8 cellular contexts compared by ENCODE assay signal in the genomic region with DNA sequence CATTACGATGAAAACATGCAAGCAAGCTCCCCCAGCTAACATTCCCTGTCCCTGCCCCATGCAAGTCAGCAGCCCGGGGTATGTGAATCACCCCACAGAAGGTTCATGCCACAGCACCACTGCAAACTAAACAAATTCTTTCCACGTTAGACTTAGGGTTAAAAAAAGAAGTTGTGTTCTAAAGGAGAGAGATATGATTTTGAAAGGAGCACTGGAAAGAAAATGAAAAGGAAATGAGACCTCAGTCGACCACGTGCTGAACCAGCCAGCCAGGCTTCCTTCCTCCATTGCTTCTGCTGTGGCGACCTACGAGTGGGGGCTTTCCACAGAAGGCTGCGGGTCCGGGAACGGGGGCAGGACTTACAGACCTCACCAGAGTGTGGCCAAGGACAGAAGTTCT. TPM values are rescaled to one million over a fixed set of nuclear protein-coding genes. Genes with fewer than 3 reads are reported as not detected.
DNase-seq lines count a peak whose midpoint lies in the region; ATAC-seq, FAIRE-seq and TF ChIP-seq lines count a peak whose summit lies in the region.

No MANE protein-coding gene starts in this region.

- no peaks in the 10 kb centered on the region for H3K27me3 Mint-ChIP-seq in T-cell
- H3K27me3 Mint-ChIP-seq in natural killer cell treated with Interleukin-12 subunit alpha and Interleukin-12 subunit beta and Interleukin-15 and Interleukin-18, amount 100 ng/mL, for 72 hours, result no peaks in the 10 kb centered on the region
- peaks cover 11% of the 10 kb centered on the region for H3K27me3 Mint-ChIP-seq in GM23338 (ENCODE audit: insufficient read depth, low read depth, poor library complexity)

- no peak overlapping the region for H3K4me3 ChIP-seq in bronchial epithelial cell (ENCODE audit: low read depth, low read length)
- H3K4me3 ChIP-seq in GM23338, result no peak overlapping the region

- H3K9me3 Mint-ChIP-seq in T-cell (peaks cover 2 to 3% (median 3%) of the 10 kb centered on the region in 3 donors), GM23338 (no peaks in the 10 kb centered on the region; the same call in 2 of the 3 replicates)
- H3K9me3 Mint-ChIP-seq in natural killer cell treated with Interleukin-12 subunit alpha and Interleukin-12 subunit beta and Interleukin-15 and Interleukin-18, amount 100 ng/mL, for 72 hours, result peaks cover 7% of the 10 kb centered on the region

- H3K4me3 Mint-ChIP-seq in T-cell (peak overlapping the region; percentile 59 to 69 (median 69)), GM23338 (no peak overlapping the region)
- peak overlapping the region; percentile 81 for H3K4me3 Mint-ChIP-seq in natural killer cell treated with Interleukin-12 subunit alpha and Interleukin-12 subunit beta and Interleukin-15 and Interleukin-18, amount 100 ng/mL, for 72 hours

- H3K36me3 ChIP-seq in bronchial epithelial cell (ENCODE audit: control insufficient read depth, insufficient read depth, low read length) (no peaks in the 10 kb centered on the region), GM23338 (ENCODE audit: insufficient read depth) (no peaks in the 10 kb centered on the region)

- H3K27ac ChIP-seq in GM23338 (ENCODE audit: low read depth), result no peak overlapping the region

- peak overlapping the region; percentile 95 to 98 for H3K27ac Mint-ChIP-seq in T-cell
- peak overlapping the region; percentile 96 to 98 for H3K27ac Mint-ChIP-seq in natural killer cell treated with Interleukin-12 subunit alpha and Interleukin-12 subunit beta and Interleukin-15 and Interleukin-18, amount 100 ng/mL, for 72 hours
- no peak overlapping the region for H3K27ac Mint-ChIP-seq in GM23338

- ATAC-seq in T-cell (replicated peaks in 1 of 4) (peak in 2 of 4 experiments; percentile 13 to 21), GM23338 (no peak), HG02571 (IDR thresholded peaks at IDR 0.05; ENCODE audit: unreplicated experiment) (no peak), GM18505 (IDR thresholded peaks at IDR 0.05; ENCODE audit: unreplicated experiment) (no peak)
- ATAC-seq in natural killer cell treated with Interleukin-12 subunit alpha and Interleukin-12 subunit beta and Interleukin-15 and Interleukin-18, amount 100 ng/mL, for 72 hours, result peak; percentile 59 to 75

- peaks cover 8% of the 10 kb centered on the region for H3K36me3 Mint-ChIP-seq in T-cell
- peaks cover 6% of the 10 kb centered on the region for H3K36me3 Mint-ChIP-seq in natural killer cell treated with Interleukin-12 subunit alpha and Interleukin-12 subunit beta and Interleukin-15 and Interleukin-18, amount 100 ng/mL, for 72 hours
- H3K36me3 Mint-ChIP-seq in GM23338 (ENCODE audit: low read depth), result no peaks in the 10 kb centered on the region; the same call in 2 of the 3 replicates

- H3K4me1 ChIP-seq in GM23338 (ENCODE audit: insufficient read depth), result peaks cover 17% of the 10 kb centered on the region

- CTCF ChIA-PET in T-cell (lab: Charles Lee), result interaction anchor here (0.6 to 1.2 kb wide), 3 partner anchors 19 to 318 kb away, joined by 3 to 4 read pairs (median 3); no protein-coding TSS in a partner anchor

- no peak overlapping the region for H3K4me2 ChIP-seq in GM23338

- no peak for TF ChIP-seq POLR2A in GM18505 (IDR thresholded peaks at IDR 0.05; ENCODE audit: borderline replicate concordance, extremely low read depth, insufficient read depth, insufficient read length)

- H3F3A ChIP-seq in GM23338 (replicated peaks; ENCODE audit: low read depth), result no peaks in the 10 kb centered on the region

- DNase-seq in T-cell (peak in 28 of 34 experiments; percentile 31 to 73 (median 54)), bronchial epithelial cell (ENCODE audit: low read depth) (peak; percentile 61), COLO829 (ENCODE audit: low spot score) (no peak), GM23338 (ENCODE audit: low spot score) (no peak)
- DNase-seq in natural killer cell treated with Interleukin-12 subunit alpha and Interleukin-12 subunit beta and Interleukin-15 and Interleukin-18, amount 100 ng/mL, for 72 hours (ENCODE audit: low spot score), result peak; percentile 88

- H3K27me3 ChIP-seq in bronchial epithelial cell (ENCODE audit: control insufficient read depth, insufficient read depth, low read length) (no peaks in the 10 kb centered on the region), GM23338 (ENCODE audit: insufficient read depth) (no peaks in the 10 kb centered on the region)

- no peaks in the 10 kb centered on the region for H4K20me1 ChIP-seq in GM23338 (replicated peaks; ENCODE audit: insufficient read depth)

- no peak overlapping the region for H2AFZ ChIP-seq in GM23338

- POLR2A ChIA-PET in T-cell (lab: Charles Lee), result interaction anchor here in 1 of 2 donors (0.6 to 1.0 kb wide), 2 partner anchors 52 to 156 kb away, joined by 3 read pairs; a partner anchor contains a TSS

- H3K4me1 Mint-ChIP-seq in T-cell, result peaks cover 84 to 95% (median 89%) of the 10 kb centered on the region in 3 donors
- H3K4me1 Mint-ChIP-seq in natural killer cell treated with Interleukin-12 subunit alpha and Interleukin-12 subunit beta and Interleukin-15 and Interleukin-18, amount 100 ng/mL, for 72 hours (ENCODE audit: low read depth in 2 of 2), result peaks cover 64 to 67% of the 10 kb centered on the region in 2 donors
- H3K4me1 Mint-ChIP-seq in GM23338, result peaks cover 25% of the 10 kb centered on the region

- TF ChIP-seq CTCF in bronchial epithelial cell (IDR thresholded peaks at IDR 0.05; ENCODE audit: insufficient read depth, low read length, severe bottlenecking), result no peak
- no peak for TF ChIP-seq CTCF in GM23338 (conservative IDR thresholded peaks at IDR 0.05; ENCODE audit: low read depth in 2 of 2)

- H3K9me2 ChIP-seq in GM23338 (ENCODE audit: insufficient read depth), result no peaks in the 10 kb centered on the region

- no peaks in the 10 kb centered on the region for H3K79me2 ChIP-seq in GM23338 (replicated peaks; ENCODE audit: insufficient read depth)

- FAIRE-seq in G401.6 (lab: Jason Lieb, UNC) (peak; percentile 13), bronchial epithelial cell (lab: Jason Lieb, UNC) (peak; percentile 47)

TF ChIP-seq in GM23338, 12 proteins besides CTCF, POLR2A, EP300 and RAD21 (continues in another document):
- TF ChIP-seq EZH2phosphoT487 (IDR thresholded peaks at IDR 0.05; ENCODE audit: unreplicated experiment), result no peak
- TF ChIP-seq, protein P1, sequence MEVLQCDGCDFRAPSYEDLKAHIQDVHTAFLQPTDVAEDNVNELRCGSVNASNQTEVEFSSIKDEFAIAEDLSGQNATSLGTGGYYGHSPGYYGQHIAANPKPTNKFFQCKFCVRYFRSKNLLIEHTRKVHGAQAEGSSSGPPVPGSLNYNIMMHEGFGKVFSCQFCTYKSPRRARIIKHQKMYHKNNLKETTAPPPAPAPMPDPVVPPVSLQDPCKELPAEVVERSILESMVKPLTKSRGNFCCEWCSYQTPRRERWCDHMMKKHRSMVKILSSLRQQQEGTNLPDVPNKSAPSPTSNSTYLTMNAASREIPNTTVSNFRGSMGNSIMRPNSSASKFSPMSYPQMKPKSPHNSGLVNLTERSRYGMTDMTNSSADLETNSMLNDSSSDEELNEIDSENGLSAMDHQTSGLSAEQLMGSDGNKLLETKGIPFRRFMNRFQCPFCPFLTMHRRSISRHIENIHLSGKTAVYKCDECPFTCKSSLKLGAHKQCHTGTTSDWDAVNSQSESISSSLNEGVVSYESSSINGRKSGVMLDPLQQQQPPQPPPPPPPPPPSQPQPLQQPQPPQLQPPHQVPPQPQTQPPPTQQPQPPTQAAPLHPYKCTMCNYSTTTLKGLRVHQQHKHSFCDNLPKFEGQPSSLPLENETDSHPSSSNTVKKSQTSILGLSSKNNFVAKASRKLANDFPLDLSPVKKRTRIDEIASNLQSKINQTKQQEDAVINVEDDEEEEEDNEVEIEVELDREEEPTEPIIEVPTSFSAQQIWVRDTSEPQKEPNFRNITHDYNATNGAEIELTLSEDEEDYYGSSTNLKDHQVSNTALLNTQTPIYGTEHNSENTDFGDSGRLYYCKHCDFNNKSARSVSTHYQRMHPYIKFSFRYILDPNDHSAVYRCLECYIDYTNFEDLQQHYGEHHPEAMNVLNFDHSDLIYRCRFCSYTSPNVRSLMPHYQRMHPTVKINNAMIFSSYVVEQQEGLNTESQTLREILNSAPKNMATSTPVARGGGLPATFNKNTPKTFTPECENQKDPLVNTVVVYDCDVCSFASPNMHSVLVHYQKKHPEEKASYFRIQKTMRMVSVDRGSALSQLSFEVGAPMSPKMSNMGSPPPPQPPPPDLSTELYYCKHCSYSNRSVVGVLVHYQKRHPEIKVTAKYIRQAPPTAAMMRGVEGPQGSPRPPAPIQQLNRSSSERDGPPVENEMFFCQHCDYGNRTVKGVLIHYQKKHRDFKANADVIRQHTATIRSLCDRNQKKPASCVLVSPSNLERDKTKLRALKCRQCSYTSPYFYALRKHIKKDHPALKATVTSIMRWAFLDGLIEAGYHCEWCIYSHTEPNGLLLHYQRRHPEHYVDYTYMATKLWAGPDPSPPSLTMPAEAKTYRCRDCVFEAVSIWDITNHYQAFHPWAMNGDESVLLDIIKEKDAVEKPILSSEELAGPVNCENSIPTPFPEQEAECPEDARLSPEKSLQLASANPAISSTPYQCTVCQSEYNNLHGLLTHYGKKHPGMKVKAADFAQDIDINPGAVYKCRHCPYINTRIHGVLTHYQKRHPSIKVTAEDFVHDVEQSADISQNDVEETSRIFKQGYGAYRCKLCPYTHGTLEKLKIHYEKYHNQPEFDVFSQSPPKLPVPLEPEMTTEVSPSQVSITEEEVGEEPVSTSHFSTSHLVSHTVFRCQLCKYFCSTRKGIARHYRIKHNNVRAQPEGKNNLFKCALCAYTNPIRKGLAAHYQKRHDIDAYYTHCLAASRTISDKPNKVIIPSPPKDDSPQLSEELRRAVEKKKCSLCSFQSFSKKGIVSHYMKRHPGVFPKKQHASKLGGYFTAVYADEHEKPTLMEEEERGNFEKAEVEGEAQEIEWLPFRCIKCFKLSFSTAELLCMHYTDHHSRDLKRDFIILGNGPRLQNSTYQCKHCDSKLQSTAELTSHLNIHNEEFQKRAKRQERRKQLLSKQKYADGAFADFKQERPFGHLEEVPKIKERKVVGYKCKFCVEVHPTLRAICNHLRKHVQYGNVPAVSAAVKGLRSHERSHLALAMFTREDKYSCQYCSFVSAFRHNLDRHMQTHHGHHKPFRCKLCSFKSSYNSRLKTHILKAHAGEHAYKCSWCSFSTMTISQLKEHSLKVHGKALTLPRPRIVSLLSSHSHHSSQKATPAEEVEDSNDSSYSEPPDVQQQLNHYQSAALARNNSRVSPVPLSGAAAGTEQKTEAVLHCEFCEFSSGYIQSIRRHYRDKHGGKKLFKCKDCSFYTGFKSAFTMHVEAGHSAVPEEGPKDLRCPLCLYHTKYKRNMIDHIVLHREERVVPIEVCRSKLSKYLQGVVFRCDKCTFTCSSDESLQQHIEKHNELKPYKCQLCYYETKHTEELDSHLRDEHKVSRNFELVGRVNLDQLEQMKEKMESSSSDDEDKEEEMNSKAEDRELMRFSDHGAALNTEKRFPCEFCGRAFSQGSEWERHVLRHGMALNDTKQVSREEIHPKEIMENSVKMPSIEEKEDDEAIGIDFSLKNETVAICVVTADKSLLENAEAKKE (CRISPR knock-in tag; IDR thresholded peaks at IDR 0.05), result no peak

RNA-seq across cellular contexts. Expression of a gene that starts 52.0 kb away (rescaled TPM):
- 100 to 1,000 TPM; 209 to 424 (median 294) TPM for total RNA-seq in T-cell
- 7.8 and 9.5 TPM in 2 replicates for total RNA-seq in bronchial epithelial cell
- 100 to 1,000 TPM in 1 of 2 donors, 10 to 100 TPM in 1; 99.5 to 136 TPM for total RNA-seq in natural killer cell treated with Interleukin-12 subunit alpha and Interleukin-12 subunit beta and Interleukin-15 and Interleukin-18, amount 100 ng/mL, for 72 hours
- 9.1 and 9.9 TPM in 2 replicates for total RNA-seq in GM23338 (2014; rRNA removed; shearing (Covaris generic))
- polyA plus RNA-seq in GM23338 (2016; fragmentation: Nextera tagmentation; extraction: Ambion mirVana), result 5.6 and 5.8 TPM in 2 replicates

Comparison
In these comparisons a context has a peak if more than half of its experiments do, and no peak if none do; other contexts are left out.
1. ATAC-seq: peak in natural killer cell treated with Interleukin-12 subunit alpha and Interleukin-12 subunit beta and Interleukin-15 and Interleukin-18, amount 100 ng/mL, for 72 hours (2 of 2); none in GM23338 (single experiment), HG02571 (single experiment) and GM18505 (single experiment).
2. DNase-seq: peak in T-cell (28 of 34), bronchial epithelial cell (single experiment) and natural killer cell treated with Interleukin-12 subunit alpha and Interleukin-12 subunit beta and Interleukin-15 and Interleukin-18, amount 100 ng/mL, for 72 hours (single experiment); none in COLO829 (single experiment) and GM23338 (single experiment).